In the genomic region with DNA sequence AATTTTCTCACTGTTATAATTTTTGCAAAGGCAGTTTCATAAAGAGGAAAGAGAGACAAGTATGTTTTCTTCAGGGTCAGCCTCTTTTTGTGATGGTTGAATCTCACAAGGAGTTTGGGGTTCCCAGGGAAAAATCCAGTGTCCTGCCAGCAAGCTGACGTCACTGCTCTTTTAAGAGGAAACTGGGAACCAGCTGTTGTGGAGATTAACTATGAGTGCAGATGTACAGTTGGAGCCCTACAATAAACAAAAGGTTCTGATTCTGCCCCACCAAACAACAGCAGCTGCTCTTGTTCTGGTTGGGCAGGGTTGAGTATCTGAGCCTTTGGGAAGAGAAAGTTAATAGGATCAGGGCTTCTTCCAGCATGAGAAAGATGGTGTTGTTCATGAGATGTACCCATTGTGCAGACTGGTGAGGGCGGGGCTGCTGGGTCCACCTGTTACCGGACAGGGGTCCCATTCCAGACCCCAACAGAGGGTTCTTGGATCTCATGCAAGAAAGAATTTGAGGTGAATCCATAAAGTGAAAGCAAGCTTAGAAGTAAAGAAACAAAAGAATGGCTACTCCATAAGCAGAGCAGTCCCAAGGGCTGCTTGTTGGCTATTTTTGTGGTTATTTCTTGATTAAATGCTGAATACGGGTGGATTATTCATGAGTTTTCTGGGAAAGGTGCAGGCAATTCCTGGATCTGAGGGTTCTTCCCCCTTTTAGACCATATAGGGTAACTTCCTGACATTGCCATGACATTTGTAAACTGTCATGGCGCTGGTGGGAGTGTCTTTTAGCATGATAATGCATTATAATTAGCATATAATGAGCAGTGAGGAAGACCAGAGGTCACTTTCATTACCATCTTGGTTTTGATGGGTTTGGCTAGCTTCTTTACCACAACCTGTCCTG, we compare ENCODE assay signal across 1 cellular context.
TF ChIP-seq lines count a peak whose summit lies in the region.

No MANE protein-coding gene starts in this region.

TF ChIP-seq in GM23338, 12 proteins besides CTCF, POLR2A, EP300 and RAD21 (continued from another document):
- TF ChIP-seq, protein P1, sequence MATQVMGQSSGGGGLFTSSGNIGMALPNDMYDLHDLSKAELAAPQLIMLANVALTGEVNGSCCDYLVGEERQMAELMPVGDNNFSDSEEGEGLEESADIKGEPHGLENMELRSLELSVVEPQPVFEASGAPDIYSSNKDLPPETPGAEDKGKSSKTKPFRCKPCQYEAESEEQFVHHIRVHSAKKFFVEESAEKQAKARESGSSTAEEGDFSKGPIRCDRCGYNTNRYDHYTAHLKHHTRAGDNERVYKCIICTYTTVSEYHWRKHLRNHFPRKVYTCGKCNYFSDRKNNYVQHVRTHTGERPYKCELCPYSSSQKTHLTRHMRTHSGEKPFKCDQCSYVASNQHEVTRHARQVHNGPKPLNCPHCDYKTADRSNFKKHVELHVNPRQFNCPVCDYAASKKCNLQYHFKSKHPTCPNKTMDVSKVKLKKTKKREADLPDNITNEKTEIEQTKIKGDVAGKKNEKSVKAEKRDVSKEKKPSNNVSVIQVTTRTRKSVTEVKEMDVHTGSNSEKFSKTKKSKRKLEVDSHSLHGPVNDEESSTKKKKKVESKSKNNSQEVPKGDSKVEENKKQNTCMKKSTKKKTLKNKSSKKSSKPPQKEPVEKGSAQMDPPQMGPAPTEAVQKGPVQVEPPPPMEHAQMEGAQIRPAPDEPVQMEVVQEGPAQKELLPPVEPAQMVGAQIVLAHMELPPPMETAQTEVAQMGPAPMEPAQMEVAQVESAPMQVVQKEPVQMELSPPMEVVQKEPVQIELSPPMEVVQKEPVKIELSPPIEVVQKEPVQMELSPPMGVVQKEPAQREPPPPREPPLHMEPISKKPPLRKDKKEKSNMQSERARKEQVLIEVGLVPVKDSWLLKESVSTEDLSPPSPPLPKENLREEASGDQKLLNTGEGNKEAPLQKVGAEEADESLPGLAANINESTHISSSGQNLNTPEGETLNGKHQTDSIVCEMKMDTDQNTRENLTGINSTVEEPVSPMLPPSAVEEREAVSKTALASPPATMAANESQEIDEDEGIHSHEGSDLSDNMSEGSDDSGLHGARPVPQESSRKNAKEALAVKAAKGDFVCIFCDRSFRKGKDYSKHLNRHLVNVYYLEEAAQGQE (IDR thresholded peaks at IDR 0.05; ENCODE audit: unreplicated experiment), result no peak
- TF ChIP-seq, protein P2, sequence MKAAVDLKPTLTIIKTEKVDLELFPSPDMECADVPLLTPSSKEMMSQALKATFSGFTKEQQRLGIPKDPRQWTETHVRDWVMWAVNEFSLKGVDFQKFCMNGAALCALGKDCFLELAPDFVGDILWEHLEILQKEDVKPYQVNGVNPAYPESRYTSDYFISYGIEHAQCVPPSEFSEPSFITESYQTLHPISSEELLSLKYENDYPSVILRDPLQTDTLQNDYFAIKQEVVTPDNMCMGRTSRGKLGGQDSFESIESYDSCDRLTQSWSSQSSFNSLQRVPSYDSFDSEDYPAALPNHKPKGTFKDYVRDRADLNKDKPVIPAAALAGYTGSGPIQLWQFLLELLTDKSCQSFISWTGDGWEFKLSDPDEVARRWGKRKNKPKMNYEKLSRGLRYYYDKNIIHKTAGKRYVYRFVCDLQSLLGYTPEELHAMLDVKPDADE (IDR thresholded peaks at IDR 0.05), result no peak
- TF ChIP-seq STAT1 (IDR thresholded peaks at IDR 0.05; ENCODE audit: unreplicated experiment), result no peak
- TF ChIP-seq JUNB (IDR thresholded peaks at IDR 0.05; ENCODE audit: unreplicated experiment), result no peak
- no peak for TF ChIP-seq POLR2AphosphoS5 (IDR thresholded peaks at IDR 0.05; ENCODE audit: low read depth)
- TF ChIP-seq, protein P3, sequence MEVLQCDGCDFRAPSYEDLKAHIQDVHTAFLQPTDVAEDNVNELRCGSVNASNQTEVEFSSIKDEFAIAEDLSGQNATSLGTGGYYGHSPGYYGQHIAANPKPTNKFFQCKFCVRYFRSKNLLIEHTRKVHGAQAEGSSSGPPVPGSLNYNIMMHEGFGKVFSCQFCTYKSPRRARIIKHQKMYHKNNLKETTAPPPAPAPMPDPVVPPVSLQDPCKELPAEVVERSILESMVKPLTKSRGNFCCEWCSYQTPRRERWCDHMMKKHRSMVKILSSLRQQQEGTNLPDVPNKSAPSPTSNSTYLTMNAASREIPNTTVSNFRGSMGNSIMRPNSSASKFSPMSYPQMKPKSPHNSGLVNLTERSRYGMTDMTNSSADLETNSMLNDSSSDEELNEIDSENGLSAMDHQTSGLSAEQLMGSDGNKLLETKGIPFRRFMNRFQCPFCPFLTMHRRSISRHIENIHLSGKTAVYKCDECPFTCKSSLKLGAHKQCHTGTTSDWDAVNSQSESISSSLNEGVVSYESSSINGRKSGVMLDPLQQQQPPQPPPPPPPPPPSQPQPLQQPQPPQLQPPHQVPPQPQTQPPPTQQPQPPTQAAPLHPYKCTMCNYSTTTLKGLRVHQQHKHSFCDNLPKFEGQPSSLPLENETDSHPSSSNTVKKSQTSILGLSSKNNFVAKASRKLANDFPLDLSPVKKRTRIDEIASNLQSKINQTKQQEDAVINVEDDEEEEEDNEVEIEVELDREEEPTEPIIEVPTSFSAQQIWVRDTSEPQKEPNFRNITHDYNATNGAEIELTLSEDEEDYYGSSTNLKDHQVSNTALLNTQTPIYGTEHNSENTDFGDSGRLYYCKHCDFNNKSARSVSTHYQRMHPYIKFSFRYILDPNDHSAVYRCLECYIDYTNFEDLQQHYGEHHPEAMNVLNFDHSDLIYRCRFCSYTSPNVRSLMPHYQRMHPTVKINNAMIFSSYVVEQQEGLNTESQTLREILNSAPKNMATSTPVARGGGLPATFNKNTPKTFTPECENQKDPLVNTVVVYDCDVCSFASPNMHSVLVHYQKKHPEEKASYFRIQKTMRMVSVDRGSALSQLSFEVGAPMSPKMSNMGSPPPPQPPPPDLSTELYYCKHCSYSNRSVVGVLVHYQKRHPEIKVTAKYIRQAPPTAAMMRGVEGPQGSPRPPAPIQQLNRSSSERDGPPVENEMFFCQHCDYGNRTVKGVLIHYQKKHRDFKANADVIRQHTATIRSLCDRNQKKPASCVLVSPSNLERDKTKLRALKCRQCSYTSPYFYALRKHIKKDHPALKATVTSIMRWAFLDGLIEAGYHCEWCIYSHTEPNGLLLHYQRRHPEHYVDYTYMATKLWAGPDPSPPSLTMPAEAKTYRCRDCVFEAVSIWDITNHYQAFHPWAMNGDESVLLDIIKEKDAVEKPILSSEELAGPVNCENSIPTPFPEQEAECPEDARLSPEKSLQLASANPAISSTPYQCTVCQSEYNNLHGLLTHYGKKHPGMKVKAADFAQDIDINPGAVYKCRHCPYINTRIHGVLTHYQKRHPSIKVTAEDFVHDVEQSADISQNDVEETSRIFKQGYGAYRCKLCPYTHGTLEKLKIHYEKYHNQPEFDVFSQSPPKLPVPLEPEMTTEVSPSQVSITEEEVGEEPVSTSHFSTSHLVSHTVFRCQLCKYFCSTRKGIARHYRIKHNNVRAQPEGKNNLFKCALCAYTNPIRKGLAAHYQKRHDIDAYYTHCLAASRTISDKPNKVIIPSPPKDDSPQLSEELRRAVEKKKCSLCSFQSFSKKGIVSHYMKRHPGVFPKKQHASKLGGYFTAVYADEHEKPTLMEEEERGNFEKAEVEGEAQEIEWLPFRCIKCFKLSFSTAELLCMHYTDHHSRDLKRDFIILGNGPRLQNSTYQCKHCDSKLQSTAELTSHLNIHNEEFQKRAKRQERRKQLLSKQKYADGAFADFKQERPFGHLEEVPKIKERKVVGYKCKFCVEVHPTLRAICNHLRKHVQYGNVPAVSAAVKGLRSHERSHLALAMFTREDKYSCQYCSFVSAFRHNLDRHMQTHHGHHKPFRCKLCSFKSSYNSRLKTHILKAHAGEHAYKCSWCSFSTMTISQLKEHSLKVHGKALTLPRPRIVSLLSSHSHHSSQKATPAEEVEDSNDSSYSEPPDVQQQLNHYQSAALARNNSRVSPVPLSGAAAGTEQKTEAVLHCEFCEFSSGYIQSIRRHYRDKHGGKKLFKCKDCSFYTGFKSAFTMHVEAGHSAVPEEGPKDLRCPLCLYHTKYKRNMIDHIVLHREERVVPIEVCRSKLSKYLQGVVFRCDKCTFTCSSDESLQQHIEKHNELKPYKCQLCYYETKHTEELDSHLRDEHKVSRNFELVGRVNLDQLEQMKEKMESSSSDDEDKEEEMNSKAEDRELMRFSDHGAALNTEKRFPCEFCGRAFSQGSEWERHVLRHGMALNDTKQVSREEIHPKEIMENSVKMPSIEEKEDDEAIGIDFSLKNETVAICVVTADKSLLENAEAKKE (CRISPR knock-in tag; IDR thresholded peaks at IDR 0.05), result no peak
- no peak for TF ChIP-seq EZH2 (IDR thresholded peaks at IDR 0.05; ENCODE audit: low read depth, unreplicated experiment)
- TF ChIP-seq CREB1 (CRISPR knock-in tag; IDR thresholded peaks at IDR 0.05; ENCODE audit: low read depth), result no peak
- no peak for TF ChIP-seq NANOG (IDR thresholded peaks at IDR 0.05; ENCODE audit: borderline replicate concordance)
